Comparison of ENCODE assay signal across 19 cellular contexts in genomic region chr9:21549890-21550289, GRCh38.
DNase-seq lines count a peak whose midpoint lies in the region; ATAC-seq and TF ChIP-seq lines count a peak whose summit lies in the region.
"Had no signal": no experiment of that assay in that cellular context is flagged by ENCODE, and none has a peak within 500 bp of the region (broad histone marks: within the 10 kb centered on the region; RNA-seq: fewer than 3 reads in every experiment).

No MANE protein-coding gene starts in this region.

- intact Hi-C loops in lower lobe of right lung (cut with DNase I), result no loop called here

- H3K4me3 ChIP-seq in AG04449 (ENCODE audit: low read depth, low read length) (peak overlapping the region; percentile 6; the same call in 1 of the 2 replicates), epithelial cell of esophagus (ENCODE audit: low read length) (peak overlapping the region; percentile 31), mucosa of stomach (ENCODE audit: low read length) (no peak overlapping the region), lower lobe of right lung (no peak overlapping the region)
- H3K4me3 ChIP-seq: right lobe of liver had no signal

- CTCF ChIA-PET in AG04449 (lab: Yijun Ruan, JAX), result interaction anchor here (1.5 kb wide), 1 partner anchor 84 kb away, joined by 4 read pairs; no protein-coding TSS in a partner anchor

- H3K36me3 ChIP-seq in mucosa of stomach (ENCODE audit: control insufficient read depth, insufficient read depth, low read length) (no peaks in the 10 kb centered on the region), lower lobe of right lung (no peaks in the 10 kb centered on the region)
- H3K36me3 ChIP-seq: right lobe of liver had no signal

- POLR2A ChIA-PET in AG04449 (lab: Yijun Ruan, JAX), result no interaction called here

- peaks cover 42% of the 10 kb centered on the region for H3K4me1 ChIP-seq in mucosa of stomach (ENCODE audit: control insufficient read depth, insufficient read depth, low read length)
- no peaks in the 10 kb centered on the region for H3K4me1 ChIP-seq in lower lobe of right lung
- H3K4me1 ChIP-seq: right lobe of liver had no signal

- peak overlapping the region; percentile 5 for H3K9ac ChIP-seq in mucosa of stomach (ENCODE audit: low read length)

- DNase-seq in AG04449 (ENCODE audit: low read depth, low spot score) (no peak), RKO (ENCODE audit: low spot score) (peak; percentile 52), epithelial cell of esophagus (ENCODE audit: low read depth) (no peak), GM20000 (ENCODE audit: low spot score) (no peak), NCI-H2227 treated with DMSO at 0.1 percent for 48 hours (lab: John Stamatoyannopoulos, UW) (no peak), lower lobe of right lung (no peak), foreskin melanocyte (no peak)
- DNase-seq: ACHN; activated CD4-positive, alpha-beta memory T cell treated with anti-CD3 and anti-CD28 coated beads, Interleukin-2, amount 10 ng/mL, durations not matched to agents 7 days and 5 days; activated CD4-positive, CD25-positive, alpha-beta regulatory T cell; activated effector memory CD4-positive, alpha-beta T cell treated with Interleukin-2 at 50 U/mL for 16 hours; activated naive CD8-positive, alpha-beta T cell treated with anti-CD3 and anti-CD28 coated beads, Interleukin-2, amount 50 U/mL, for 24 hours; NCI-H2107; NCI-H510A treated with DMSO at 0.1 percent for 48 hours; right lobe of liver; T1000 had no signal

- no peak for ATAC-seq in lower lobe of right lung
- ATAC-seq: natural killer cell treated with Interleukin-12 subunit alpha and Interleukin-12 subunit beta and Interleukin-15 and Interleukin-18, amount 100 ng/mL, for 72 hours; right lobe of liver had no signal

- H3K27me3 ChIP-seq in mucosa of stomach (ENCODE audit: control insufficient read depth, insufficient read depth, low read length) (no peaks in the 10 kb centered on the region), lower lobe of right lung (ENCODE audit: low read depth) (peaks cover 20% of the 10 kb centered on the region)
- H3K27me3 ChIP-seq: right lobe of liver had no signal

- no peak for TF ChIP-seq CTCF in AG04449 (IDR thresholded peaks at IDR 0.05; ENCODE audit: insufficient read depth, low read length, missing control alignments)
- no peak for TF ChIP-seq CTCF in epithelial cell of esophagus (IDR thresholded peaks at IDR 0.05; ENCODE audit: insufficient read depth, low read depth, low read length, missing control alignments)
- no peak for TF ChIP-seq CTCF in GM20000 (IDR thresholded peaks at IDR 0.05; ENCODE audit: extremely low read depth, missing control alignments)
- no peak for TF ChIP-seq CTCF in lower lobe of right lung (IDR thresholded peaks at IDR 0.05)

- no peaks in the 10 kb centered on the region for H3K9me3 ChIP-seq in mucosa of stomach (ENCODE audit: control insufficient read depth, low read length)
- H3K9me3 ChIP-seq in lower lobe of right lung, result no peaks in the 10 kb centered on the region
- H3K9me3 ChIP-seq: right lobe of liver had no signal

- no peak overlapping the region for H3K27ac ChIP-seq in lower lobe of right lung
- H3K27ac ChIP-seq: C4-2B, right lobe of liver had no signal

Comparison
In these comparisons a context has a peak if more than half of its experiments do, and no peak if none do; other contexts are left out.
1. H3K4me3 ChIP-seq: peak in AG04449 (single experiment) and epithelial cell of esophagus (single experiment); none in mucosa of stomach (single experiment) and lower lobe of right lung (single experiment).